1 cellular context compared by ENCODE assay signal in the genomic region with DNA sequence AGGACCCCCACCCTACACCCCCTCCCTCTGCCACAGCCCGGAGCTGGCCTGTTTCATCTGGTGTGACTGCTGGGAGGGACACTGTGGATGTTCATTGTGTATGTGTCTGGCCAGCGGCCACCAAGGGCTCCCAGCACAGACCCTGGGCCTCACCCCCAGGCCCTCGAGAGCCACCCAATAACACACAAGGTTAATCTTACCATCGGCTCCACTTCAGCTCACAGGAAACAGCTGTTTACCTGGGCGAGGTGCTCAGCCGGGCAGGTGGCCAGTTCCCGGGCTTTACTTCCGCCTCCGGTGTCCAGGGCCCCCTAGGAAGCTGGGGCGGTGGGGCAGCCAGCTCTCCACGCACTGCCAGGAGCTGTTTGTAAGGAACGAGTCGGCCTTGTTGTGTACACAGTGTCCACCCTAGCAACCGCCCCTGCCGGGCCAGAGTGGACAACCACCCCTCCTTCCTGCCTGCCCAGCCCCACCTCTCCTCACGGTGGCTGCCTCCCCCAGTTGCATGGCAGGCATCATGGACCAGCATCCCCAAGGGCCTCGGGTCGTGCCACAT.
A peak's percentile ranks its signal among the peaks of the same experiment; 100 is the strongest.
TF ChIP-seq lines count a peak whose summit lies in the region.

No MANE protein-coding gene starts in this region.

TF ChIP-seq in HepG2, 621 proteins besides CTCF, POLR2A, EP300 and RAD21 (continues in another document):
- TF ChIP-seq FOXO1 (CRISPR knock-in tag; IDR thresholded peaks at IDR 0.05) (peak; percentile 52; the same call in 1 of the 2 replicates), MED1 (CRISPR knock-in tag; IDR thresholded peaks at IDR 0.05) (peak; percentile 61; the same call in 1 of the 2 replicates), SP1 (IDR thresholded peaks at IDR 0.05) (no peak), SP1 (CRISPR knock-in tag; IDR thresholded peaks at IDR 0.05) (0 out of 2 replicates have a peak, but pooled peaks have one; percentile 15), MEIS2 (CRISPR knock-in tag; IDR thresholded peaks at IDR 0.05) (no peak), MLX (CRISPR knock-in tag; IDR thresholded peaks at IDR 0.05) (no peak), GABPB1 (CRISPR knock-in tag; IDR thresholded peaks at IDR 0.05) (peak; percentile 84), NRL (CRISPR knock-in tag; IDR thresholded peaks at IDR 0.05; ENCODE audit: borderline replicate concordance) (no peak), ZMAT3 (CRISPR knock-in tag; conservative IDR thresholded peaks at IDR 0.05) (peak; percentile 70; the same call in 1 of the 2 replicates), ZNF430 (CRISPR knock-in tag; IDR thresholded peaks at IDR 0.05) (0 out of 2 replicates have a peak, but pooled peaks have one; percentile 23), ZNF343 (CRISPR knock-in tag; IDR thresholded peaks at IDR 0.05) (peak; percentile 82), FOXK1 (CRISPR knock-in tag; IDR thresholded peaks at IDR 0.05; ENCODE audit: borderline replicate concordance, low read depth) (0 out of 2 replicates have a peak, but pooled peaks have one; percentile 76), ZNF619 (CRISPR knock-in tag; IDR thresholded peaks at IDR 0.05) (0 out of 2 replicates have a peak, but pooled peaks have one; percentile 59), ZFP36L2 (CRISPR knock-in tag; IDR thresholded peaks at IDR 0.05) (no peak), FOXA1 (IDR thresholded peaks at IDR 0.05) (no peak), FOXA1 (CRISPR knock-in tag; IDR thresholded peaks at IDR 0.05) (peak; percentile 93), ZNF468 (CRISPR knock-in tag; IDR thresholded peaks at IDR 0.05) (no peak), CBX1 (IDR thresholded peaks at IDR 0.05; ENCODE audit: low read depth) (peak; percentile 43), ZBTB38 (CRISPR knock-in tag; IDR thresholded peaks at IDR 0.05) (peak; percentile 25; the same call in 1 of the 2 replicates), DR1 (CRISPR knock-in tag; IDR thresholded peaks at IDR 0.05) (no peak), HDAC2 (CRISPR knock-in tag; IDR thresholded peaks at IDR 0.05) (peak; percentile 62; the same call in 1 of the 2 replicates), PAXIP1 (CRISPR knock-in tag; conservative IDR thresholded peaks at IDR 0.05) (peak; percentile 78), ESRRA (CRISPR knock-in tag; IDR thresholded peaks at IDR 0.05; ENCODE audit: low read depth) (0 out of 2 replicates have a peak, but pooled peaks have one; percentile 48), ZNF296 (CRISPR knock-in tag; conservative IDR thresholded peaks at IDR 0.05) (peak; percentile 97), CREB1 (IDR thresholded peaks at IDR 0.05) (no peak), CREB1 (CRISPR knock-in tag; IDR thresholded peaks at IDR 0.05) (no peak), ELF3 (CRISPR knock-in tag; IDR thresholded peaks at IDR 0.05) (peak; percentile 90), FOXA3 (CRISPR knock-in tag; IDR thresholded peaks at IDR 0.05) (peak; percentile 88), TGIF2 (CRISPR knock-in tag; IDR thresholded peaks at IDR 0.05) (0 out of 2 replicates have a peak, but pooled peaks have one; percentile 49), ZNF562 (CRISPR knock-in tag; IDR thresholded peaks at IDR 0.05; ENCODE audit: borderline replicate concordance) (no peak), GABPA (IDR thresholded peaks at IDR 0.05; ENCODE audit: low read depth, low read length) (peak; percentile 57), GABPA (CRISPR knock-in tag; IDR thresholded peaks at IDR 0.05; ENCODE audit: low read depth) (peak; percentile 91), SRY (CRISPR knock-in tag; IDR thresholded peaks at IDR 0.05) (no peak), SOX13 (IDR thresholded peaks at IDR 0.05) (no peak), SOX13 (CRISPR knock-in tag; conservative IDR thresholded peaks at IDR 0.05 in 1 of 2, IDR thresholded peaks at IDR 0.05 in 1 of 2) (peak in 1 of 2 experiments; percentile 21; a peak in 1 of 4 replicates), ZNF331 (CRISPR knock-in tag; IDR thresholded peaks at IDR 0.05) (peak; percentile 38; the same call in 1 of the 2 replicates), ZKSCAN8 (CRISPR knock-in tag; IDR thresholded peaks at IDR 0.05; ENCODE audit: borderline replicate concordance) (peak; percentile 22; the same call in 1 of the 2 replicates), ZNF501 (CRISPR knock-in tag; IDR thresholded peaks at IDR 0.05) (peak; percentile 73; the same call in 1 of the 2 replicates), TCF7 (IDR thresholded peaks at IDR 0.05; ENCODE audit: low read depth) (no peak), ZNF274 (CRISPR knock-in tag; IDR thresholded peaks at IDR 0.05) (0 out of 2 replicates have a peak, but pooled peaks have one; percentile 1)
- TF ChIP-seq, protein P1, sequence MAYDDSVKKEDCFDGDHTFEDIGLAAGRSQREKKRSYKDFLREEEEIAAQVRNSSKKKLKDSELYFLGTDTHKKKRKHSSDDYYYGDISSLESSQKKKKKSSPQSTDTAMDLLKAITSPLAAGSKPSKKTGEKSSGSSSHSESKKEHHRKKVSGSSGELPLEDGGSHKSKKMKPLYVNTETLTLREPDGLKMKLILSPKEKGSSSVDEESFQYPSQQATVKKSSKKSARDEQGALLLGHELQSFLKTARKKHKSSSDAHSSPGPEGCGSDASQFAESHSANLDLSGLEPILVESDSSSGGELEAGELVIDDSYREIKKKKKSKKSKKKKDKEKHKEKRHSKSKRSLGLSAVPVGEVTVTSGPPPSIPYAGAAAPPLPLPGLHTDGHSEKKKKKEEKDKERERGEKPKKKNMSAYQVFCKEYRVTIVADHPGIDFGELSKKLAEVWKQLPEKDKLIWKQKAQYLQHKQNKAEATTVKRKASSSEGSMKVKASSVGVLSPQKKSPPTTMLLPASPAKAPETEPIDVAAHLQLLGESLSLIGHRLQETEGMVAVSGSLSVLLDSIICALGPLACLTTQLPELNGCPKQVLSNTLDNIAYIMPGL (CRISPR knock-in tag; IDR thresholded peaks at IDR 0.05; ENCODE audit: borderline replicate concordance in 1 of 2, low read depth in 1 of 2), result peak; percentile 28 to 50; a peak in 3 of 4 replicates
- TF ChIP-seq, protein P2, sequence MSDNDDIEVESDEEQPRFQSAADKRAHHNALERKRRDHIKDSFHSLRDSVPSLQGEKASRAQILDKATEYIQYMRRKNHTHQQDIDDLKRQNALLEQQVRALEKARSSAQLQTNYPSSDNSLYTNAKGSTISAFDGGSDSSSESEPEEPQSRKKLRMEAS (IDR thresholded peaks at IDR 0.05), result peak; percentile 56; the same call in 1 of the 2 replicates
- TF ChIP-seq, protein P3, sequence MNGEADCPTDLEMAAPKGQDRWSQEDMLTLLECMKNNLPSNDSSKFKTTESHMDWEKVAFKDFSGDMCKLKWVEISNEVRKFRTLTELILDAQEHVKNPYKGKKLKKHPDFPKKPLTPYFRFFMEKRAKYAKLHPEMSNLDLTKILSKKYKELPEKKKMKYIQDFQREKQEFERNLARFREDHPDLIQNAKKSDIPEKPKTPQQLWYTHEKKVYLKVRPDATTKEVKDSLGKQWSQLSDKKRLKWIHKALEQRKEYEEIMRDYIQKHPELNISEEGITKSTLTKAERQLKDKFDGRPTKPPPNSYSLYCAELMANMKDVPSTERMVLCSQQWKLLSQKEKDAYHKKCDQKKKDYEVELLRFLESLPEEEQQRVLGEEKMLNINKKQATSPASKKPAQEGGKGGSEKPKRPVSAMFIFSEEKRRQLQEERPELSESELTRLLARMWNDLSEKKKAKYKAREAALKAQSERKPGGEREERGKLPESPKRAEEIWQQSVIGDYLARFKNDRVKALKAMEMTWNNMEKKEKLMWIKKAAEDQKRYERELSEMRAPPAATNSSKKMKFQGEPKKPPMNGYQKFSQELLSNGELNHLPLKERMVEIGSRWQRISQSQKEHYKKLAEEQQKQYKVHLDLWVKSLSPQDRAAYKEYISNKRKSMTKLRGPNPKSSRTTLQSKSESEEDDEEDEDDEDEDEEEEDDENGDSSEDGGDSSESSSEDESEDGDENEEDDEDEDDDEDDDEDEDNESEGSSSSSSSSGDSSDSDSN (CRISPR knock-in tag; IDR thresholded peaks at IDR 0.05), result peak; percentile 42; the same call in 1 of the 2 replicates
- TF ChIP-seq, protein P4, sequence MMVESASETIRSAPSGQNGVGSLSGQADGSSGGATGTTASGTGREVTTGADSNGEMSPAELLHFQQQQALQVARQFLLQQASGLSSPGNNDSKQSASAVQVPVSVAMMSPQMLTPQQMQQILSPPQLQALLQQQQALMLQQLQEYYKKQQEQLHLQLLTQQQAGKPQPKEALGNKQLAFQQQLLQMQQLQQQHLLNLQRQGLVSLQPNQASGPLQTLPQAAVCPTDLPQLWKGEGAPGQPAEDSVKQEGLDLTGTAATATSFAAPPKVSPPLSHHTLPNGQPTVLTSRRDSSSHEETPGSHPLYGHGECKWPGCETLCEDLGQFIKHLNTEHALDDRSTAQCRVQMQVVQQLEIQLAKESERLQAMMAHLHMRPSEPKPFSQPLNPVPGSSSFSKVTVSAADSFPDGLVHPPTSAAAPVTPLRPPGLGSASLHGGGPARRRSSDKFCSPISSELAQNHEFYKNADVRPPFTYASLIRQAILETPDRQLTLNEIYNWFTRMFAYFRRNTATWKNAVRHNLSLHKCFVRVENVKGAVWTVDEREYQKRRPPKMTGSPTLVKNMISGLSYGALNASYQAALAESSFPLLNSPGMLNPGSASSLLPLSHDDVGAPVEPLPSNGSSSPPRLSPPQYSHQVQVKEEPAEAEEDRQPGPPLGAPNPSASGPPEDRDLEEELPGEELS (CRISPR knock-in tag; IDR thresholded peaks at IDR 0.05), result peak; percentile 64; the same call in 1 of the 2 replicates
- TF ChIP-seq, protein P5, sequence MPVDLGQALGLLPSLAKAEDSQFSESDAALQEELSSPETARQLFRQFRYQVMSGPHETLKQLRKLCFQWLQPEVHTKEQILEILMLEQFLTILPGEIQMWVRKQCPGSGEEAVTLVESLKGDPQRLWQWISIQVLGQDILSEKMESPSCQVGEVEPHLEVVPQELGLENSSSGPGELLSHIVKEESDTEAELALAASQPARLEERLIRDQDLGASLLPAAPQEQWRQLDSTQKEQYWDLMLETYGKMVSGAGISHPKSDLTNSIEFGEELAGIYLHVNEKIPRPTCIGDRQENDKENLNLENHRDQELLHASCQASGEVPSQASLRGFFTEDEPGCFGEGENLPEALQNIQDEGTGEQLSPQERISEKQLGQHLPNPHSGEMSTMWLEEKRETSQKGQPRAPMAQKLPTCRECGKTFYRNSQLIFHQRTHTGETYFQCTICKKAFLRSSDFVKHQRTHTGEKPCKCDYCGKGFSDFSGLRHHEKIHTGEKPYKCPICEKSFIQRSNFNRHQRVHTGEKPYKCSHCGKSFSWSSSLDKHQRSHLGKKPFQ (CRISPR knock-in tag; IDR thresholded peaks at IDR 0.05; ENCODE audit: insufficient replicate concordance), result no peak
- TF ChIP-seq, protein P6, sequence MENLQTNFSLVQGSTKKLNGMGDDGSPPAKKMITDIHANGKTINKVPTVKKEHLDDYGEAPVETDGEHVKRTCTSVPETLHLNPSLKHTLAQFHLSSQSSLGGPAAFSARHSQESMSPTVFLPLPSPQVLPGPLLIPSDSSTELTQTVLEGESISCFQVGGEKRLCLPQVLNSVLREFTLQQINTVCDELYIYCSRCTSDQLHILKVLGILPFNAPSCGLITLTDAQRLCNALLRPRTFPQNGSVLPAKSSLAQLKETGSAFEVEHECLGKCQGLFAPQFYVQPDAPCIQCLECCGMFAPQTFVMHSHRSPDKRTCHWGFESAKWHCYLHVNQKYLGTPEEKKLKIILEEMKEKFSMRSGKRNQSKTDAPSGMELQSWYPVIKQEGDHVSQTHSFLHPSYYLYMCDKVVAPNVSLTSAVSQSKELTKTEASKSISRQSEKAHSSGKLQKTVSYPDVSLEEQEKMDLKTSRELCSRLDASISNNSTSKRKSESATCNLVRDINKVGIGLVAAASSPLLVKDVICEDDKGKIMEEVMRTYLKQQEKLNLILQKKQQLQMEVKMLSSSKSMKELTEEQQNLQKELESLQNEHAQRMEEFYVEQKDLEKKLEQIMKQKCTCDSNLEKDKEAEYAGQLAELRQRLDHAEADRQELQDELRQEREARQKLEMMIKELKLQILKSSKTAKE (CRISPR knock-in tag; IDR thresholded peaks at IDR 0.05; ENCODE audit: borderline replicate concordance), result peak; percentile 35; the same call in 1 of the 2 replicates
- TF ChIP-seq, protein P7, sequence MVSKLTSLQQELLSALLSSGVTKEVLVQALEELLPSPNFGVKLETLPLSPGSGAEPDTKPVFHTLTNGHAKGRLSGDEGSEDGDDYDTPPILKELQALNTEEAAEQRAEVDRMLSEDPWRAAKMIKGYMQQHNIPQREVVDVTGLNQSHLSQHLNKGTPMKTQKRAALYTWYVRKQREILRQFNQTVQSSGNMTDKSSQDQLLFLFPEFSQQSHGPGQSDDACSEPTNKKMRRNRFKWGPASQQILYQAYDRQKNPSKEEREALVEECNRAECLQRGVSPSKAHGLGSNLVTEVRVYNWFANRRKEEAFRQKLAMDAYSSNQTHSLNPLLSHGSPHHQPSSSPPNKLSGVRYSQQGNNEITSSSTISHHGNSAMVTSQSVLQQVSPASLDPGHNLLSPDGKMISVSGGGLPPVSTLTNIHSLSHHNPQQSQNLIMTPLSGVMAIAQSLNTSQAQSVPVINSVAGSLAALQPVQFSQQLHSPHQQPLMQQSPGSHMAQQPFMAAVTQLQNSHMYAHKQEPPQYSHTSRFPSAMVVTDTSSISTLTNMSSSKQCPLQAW (CRISPR knock-in tag; IDR thresholded peaks at IDR 0.05), result peak; percentile 86
- TF ChIP-seq, protein P8, sequence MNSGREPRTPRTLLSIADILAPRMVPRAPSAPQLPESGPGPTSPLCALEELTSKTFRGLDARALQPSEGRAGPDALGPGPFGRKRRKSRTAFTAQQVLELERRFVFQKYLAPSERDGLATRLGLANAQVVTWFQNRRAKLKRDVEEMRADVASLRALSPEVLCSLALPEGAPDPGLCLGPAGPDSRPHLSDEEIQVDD (CRISPR knock-in tag; IDR thresholded peaks at IDR 0.05; ENCODE audit: borderline replicate concordance), result 0 out of 2 replicates have a peak, but pooled peaks have one; percentile 29
